Comparison of ENCODE assay signal across 9 cellular contexts in the genomic region with DNA sequence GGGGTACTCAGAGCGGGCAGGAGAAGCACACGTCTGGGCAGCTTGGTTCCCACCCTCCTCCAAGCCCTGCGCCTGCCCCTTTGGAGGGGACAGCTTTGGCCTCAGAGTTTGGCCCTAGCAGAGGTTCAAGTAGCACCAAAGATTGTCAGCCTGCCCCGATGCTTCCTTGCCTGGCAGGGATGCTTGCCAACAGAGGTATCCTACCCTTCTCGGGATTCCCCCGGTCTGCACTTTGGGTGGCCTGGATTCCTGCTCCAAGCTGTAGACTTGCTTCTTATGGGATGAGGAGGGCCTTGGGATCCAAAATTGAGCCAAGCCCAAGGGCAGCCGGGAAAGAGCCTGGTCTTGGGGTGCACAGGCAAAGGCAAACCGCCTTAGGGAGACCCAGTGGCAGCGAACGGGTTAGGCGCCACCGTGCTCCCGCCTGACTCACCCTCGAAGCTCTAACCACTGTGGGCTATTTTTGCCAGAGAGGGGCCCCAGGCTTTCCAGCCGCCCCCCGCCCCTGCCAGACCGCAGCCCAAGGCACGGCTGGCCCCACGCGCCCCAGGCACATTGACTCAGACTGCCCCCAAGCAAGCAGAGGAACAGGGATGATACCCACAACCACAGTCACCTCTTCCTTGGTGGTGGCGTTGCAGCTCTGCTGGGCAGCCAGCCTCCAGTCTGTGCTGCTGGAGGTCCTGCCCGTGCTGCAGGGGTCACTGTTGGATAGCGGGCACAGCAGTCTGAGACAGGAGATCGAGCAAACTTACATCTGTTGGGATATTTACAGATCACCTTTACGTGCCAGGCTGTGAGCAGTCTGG. TPM values are rescaled to one million over a fixed set of nuclear protein-coding genes. Genes with fewer than 3 reads are reported as not detected.
DNase-seq lines count a peak whose midpoint lies in the region; ATAC-seq lines count a peak whose summit lies in the region.
"Had no signal": no experiment of that assay in that cellular context is flagged by ENCODE, and none has a peak within 500 bp of the region (broad histone marks: within the 10 kb centered on the region; RNA-seq: fewer than 3 reads in every experiment).

No MANE protein-coding gene starts in this region.

- peaks cover 42% of the 10 kb centered on the region for H3K4me1 Mint-ChIP-seq in activated T-cell treated with anti-CD3 and anti-CD28 coated beads, Interleukin-2, amount 50 U/mL, for 4 hours (ENCODE audit: low read depth)
- H3K4me1 Mint-ChIP-seq in naive thymus-derived CD8-positive, alpha-beta T cell = peaks cover 18 to 39% (median 35%) of the 10 kb centered on the region in 4 donors

- POLR2A ChIA-PET in naive thymus-derived CD8-positive, alpha-beta T cell (lab: Charles Lee) = interaction anchor here (1.2 kb wide), 1 partner anchor 58 kb away, joined by 5 read pairs; no protein-coding TSS in a partner anchor

- peak; percentile 73 for DNase-seq in Daoy (ENCODE audit: low read depth)
- peak; percentile 48 for DNase-seq in LHCN-M2 (ENCODE audit: low read depth)
- no peak for DNase-seq in activated T-cell treated with anti-CD3 and anti-CD28 coated beads, Interleukin-2, amount 50 U/mL, for 4 hours
- no peak for DNase-seq in naive thymus-derived CD8-positive, alpha-beta T cell
- no peak for DNase-seq in NCI-H1436 (lab: John Stamatoyannopoulos, UW)
- DNase-seq in NCI-H2196 (lab: John Stamatoyannopoulos, UW; ENCODE audit: unreplicated experiment) = no peak
- DNase-seq in cerebellum (ENCODE audit: low spot score) = no peak

- peak; percentile 34 to 38 for ATAC-seq in activated T-cell treated with anti-CD3 and anti-CD28 coated beads, Interleukin-2, amount 50 U/mL, for 4 hours
- no peak for ATAC-seq in naive thymus-derived CD8-positive, alpha-beta T cell
- no peak for ATAC-seq in HG02970 (IDR thresholded peaks at IDR 0.05; ENCODE audit: low FRiP score, unreplicated experiment)

- H3K4me3 Mint-ChIP-seq in activated T-cell treated with anti-CD3 and anti-CD28 coated beads, Interleukin-2, amount 50 U/mL, for 4 hours = peak overlapping the region; percentile 63
- H3K4me3 Mint-ChIP-seq in naive thymus-derived CD8-positive, alpha-beta T cell = peak overlapping the region in 7 of 10 donors; percentile 65 to 88 (median 76)

- H3K27ac Mint-ChIP-seq in naive thymus-derived CD8-positive, alpha-beta T cell = peak overlapping the region in 2 of 10 donors; percentile 25 to 84

- peaks cover 47% of the 10 kb centered on the region for H3K27me3 Mint-ChIP-seq in activated T-cell treated with anti-CD3 and anti-CD28 coated beads, Interleukin-2, amount 50 U/mL, for 4 hours (ENCODE audit: low read depth)
- H3K27me3 Mint-ChIP-seq in naive thymus-derived CD8-positive, alpha-beta T cell = peaks cover 14 to 50% (median 44%) of the 10 kb centered on the region in 5 donors

- no peaks in the 10 kb centered on the region for H3K9me3 Mint-ChIP-seq in activated T-cell treated with anti-CD3 and anti-CD28 coated beads, Interleukin-2, amount 50 U/mL, for 4 hours
- H3K9me3 Mint-ChIP-seq in naive thymus-derived CD8-positive, alpha-beta T cell = no peaks in the 10 kb centered on the region

- no peaks in the 10 kb centered on the region for H3K36me3 Mint-ChIP-seq in activated T-cell treated with anti-CD3 and anti-CD28 coated beads, Interleukin-2, amount 50 U/mL, for 4 hours (ENCODE audit: insufficient read depth)
- no peaks in the 10 kb centered on the region for H3K36me3 Mint-ChIP-seq in naive thymus-derived CD8-positive, alpha-beta T cell

RNA-seq across cellular contexts. Expression of a gene that starts 0.9 kb away (rescaled TPM):
- total RNA-seq in Daoy (2014; rRNA removed; shearing (Covaris generic)) = 0.63 TPM in 1 of 2 replicates, not detected in the other
- total RNA-seq in LHCN-M2 (2014; rRNA removed) (1.5 TPM in 1 of 2 replicates, not detected in the other), cerebellum (5.7 TPM)
- 1.4 TPM for polyA plus RNA-seq in LHCN-M2 (2012)
- under 1 TPM; 0.13 to 0.46 (median 0.24) TPM for total RNA-seq in activated T-cell treated with anti-CD3 and anti-CD28 coated beads, Interleukin-2, amount 50 U/mL, for 4 hours
- total RNA-seq in naive thymus-derived CD8-positive, alpha-beta T cell = 1 to 10 TPM; 3.0 to 3.3 TPM
- polyA plus RNA-seq in naive thymus-derived CD8-positive, alpha-beta T cell = under 1 TPM in 1 of 3 donors, not detected in 2; 0.29 TPM
- total RNA-seq: left lobe of liver had no signal

RNA-seq across cellular contexts. Expression of a gene that starts 5.7 kb away (rescaled TPM):
- not detected in 2 replicates for total RNA-seq in Daoy (2014; rRNA removed; shearing (Covaris generic))
- total RNA-seq in LHCN-M2 (2014; rRNA removed) (not detected in 2 replicates), cerebellum (not detected)
- not detected for polyA plus RNA-seq in LHCN-M2 (2012)
- total RNA-seq in activated T-cell treated with anti-CD3 and anti-CD28 coated beads, Interleukin-2, amount 50 U/mL, for 4 hours = not detected
- total RNA-seq in naive thymus-derived CD8-positive, alpha-beta T cell = under 1 TPM; 0.33 to 0.52 TPM
- 1 to 10 TPM in 1 of 3 donors, under 1 TPM in 2; 0.23 to 1.2 (median 0.49) TPM for polyA plus RNA-seq in naive thymus-derived CD8-positive, alpha-beta T cell
- total RNA-seq: left lobe of liver had no signal

RNA-seq across cellular contexts. Expression of a gene that starts 15.1 kb away (rescaled TPM):
- 69.3 and 118 TPM in 2 replicates for total RNA-seq in Daoy (2014; rRNA removed; shearing (Covaris generic))
- total RNA-seq in LHCN-M2 (2014; rRNA removed) (75.0 and 88.8 TPM in 2 replicates), cerebellum (49.6 TPM)
- polyA plus RNA-seq in LHCN-M2 (2012) = 180 TPM
- total RNA-seq in activated T-cell treated with anti-CD3 and anti-CD28 coated beads, Interleukin-2, amount 50 U/mL, for 4 hours = 100 to 1,000 TPM in 2 of 3 donors, 10 to 100 TPM in 1; 98.6 to 110 (median 109) TPM
- 10 to 100 TPM; 55.3 to 57.3 TPM for total RNA-seq in naive thymus-derived CD8-positive, alpha-beta T cell
- polyA plus RNA-seq in naive thymus-derived CD8-positive, alpha-beta T cell = 10 to 100 TPM; 19.5 to 24.4 (median 21.8) TPM

RNA-seq across cellular contexts. Expression of a gene that starts 26.8 kb away (rescaled TPM):
- total RNA-seq in Daoy (2014; rRNA removed; shearing (Covaris generic)) = 0.80 TPM in 1 of 2 replicates, not detected in the other
- 0.06 and 0.52 TPM in 2 replicates for total RNA-seq in LHCN-M2 (2014; rRNA removed)
- 0.38 TPM for polyA plus RNA-seq in LHCN-M2 (2012)
- 1 to 10 TPM in 2 of 3 donors, under 1 TPM in 1; 0.57 to 1.4 (median 1.2) TPM for total RNA-seq in activated T-cell treated with anti-CD3 and anti-CD28 coated beads, Interleukin-2, amount 50 U/mL, for 4 hours
- total RNA-seq in naive thymus-derived CD8-positive, alpha-beta T cell = under 1 TPM; 0.14 to 0.18 TPM
- not detected for polyA plus RNA-seq in naive thymus-derived CD8-positive, alpha-beta T cell
- total RNA-seq in cerebellum = 0.64 TPM
- total RNA-seq: left lobe of liver had no signal

RNA-seq across cellular contexts. Expression of a gene that starts 46.2 kb away (rescaled TPM):
- 67.1 and 68.2 TPM in 2 replicates for total RNA-seq in Daoy (2014; rRNA removed; shearing (Covaris generic))
- total RNA-seq in LHCN-M2 (2014; rRNA removed) (68.0 and 77.4 TPM in 2 replicates), cerebellum (33.6 TPM)
- 77.5 TPM for polyA plus RNA-seq in LHCN-M2 (2012)
- total RNA-seq in activated T-cell treated with anti-CD3 and anti-CD28 coated beads, Interleukin-2, amount 50 U/mL, for 4 hours = 10 to 100 TPM; 68.1 to 70.6 (median 68.4) TPM
- 10 to 100 TPM; 47.5 to 49.5 TPM for total RNA-seq in naive thymus-derived CD8-positive, alpha-beta T cell
- polyA plus RNA-seq in naive thymus-derived CD8-positive, alpha-beta T cell = 10 to 100 TPM; 29.2 to 39.5 (median 33.0) TPM

Comparison
In these comparisons a context has a peak if more than half of its experiments do, and no peak if none do; other contexts are left out.
1. DNase-seq: peak in Daoy (single experiment) and LHCN-M2 (single experiment); none in activated T-cell treated with anti-CD3 and anti-CD28 coated beads, Interleukin-2, amount 50 U/mL, for 4 hours (single experiment), naive thymus-derived CD8-positive, alpha-beta T cell (0 of 10), NCI-H1436 (single experiment), NCI-H2196 (single experiment) and cerebellum (single experiment).
2. ATAC-seq: peak in activated T-cell treated with anti-CD3 and anti-CD28 coated beads, Interleukin-2, amount 50 U/mL, for 4 hours (2 of 2); none in naive thymus-derived CD8-positive, alpha-beta T cell (0 of 2) and HG02970 (single experiment).